ENCODE assay signal across 5 cellular contexts in the genomic region with DNA sequence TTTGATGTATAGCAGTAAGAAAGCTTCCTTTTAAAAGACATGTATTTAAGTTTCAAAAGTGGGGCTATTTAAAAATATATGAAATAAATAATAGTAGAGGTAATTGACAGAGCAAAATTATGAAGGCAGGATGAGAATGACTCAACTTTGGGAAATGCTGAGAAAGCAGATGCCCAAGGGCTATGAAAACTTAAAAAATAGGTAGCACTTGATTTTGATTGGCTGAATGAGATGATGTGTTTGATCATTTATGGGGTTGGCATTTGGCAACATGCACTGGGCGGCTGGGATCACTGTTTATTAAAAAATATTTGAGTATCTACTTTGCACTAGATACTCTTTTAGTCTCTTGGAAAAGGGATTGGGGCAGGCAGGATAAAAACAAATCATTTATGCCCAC. TPM values are rescaled to one million over a fixed set of nuclear protein-coding genes. Genes with fewer than 3 reads are reported as not detected.
"Had no signal": no experiment of that assay in that cellular context is flagged by ENCODE, and none has a peak within 500 bp of the region (broad histone marks: within the 10 kb centered on the region; RNA-seq: fewer than 3 reads in every experiment).

No MANE protein-coding gene starts in this region.

RNA-seq across cellular contexts. Expression of a gene that starts 26.5 kb away (rescaled TPM):
- total RNA-seq: ascending aorta, astrocyte, cardiac septum, chondrocyte had no signal
- polyA plus RNA-seq: cardiac muscle cell had no signal
